Comparison of ENCODE assay signal across 1 cellular context in the genomic region with DNA sequence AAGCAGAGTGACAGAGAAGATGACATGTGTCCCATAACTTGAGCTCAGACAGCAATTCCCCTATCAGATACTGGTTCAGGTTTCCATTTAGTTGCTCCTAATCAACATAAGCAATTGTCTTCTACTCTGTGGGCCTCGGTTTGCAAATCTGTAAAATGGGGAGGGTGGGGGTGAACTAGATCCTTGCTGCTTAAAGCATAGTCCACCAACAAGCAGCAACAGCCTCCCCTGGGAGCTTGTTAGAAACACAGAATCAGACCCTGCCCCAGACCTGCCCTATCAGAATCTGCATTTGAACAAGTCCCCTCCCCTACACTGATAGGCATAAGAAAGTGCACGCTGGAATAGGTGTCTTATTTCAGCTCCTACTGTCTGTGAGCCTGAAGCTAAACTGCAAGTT.
TF ChIP-seq lines count a peak whose summit lies in the region.

No MANE protein-coding gene starts in this region.

TF ChIP-seq in IMR-90, 13 proteins besides CTCF, POLR2A, EP300 and RAD21 (continued from another document):
- no peak for TF ChIP-seq FOS (IDR thresholded peaks at IDR 0.05; ENCODE audit: low read depth, low read length)
TF ChIP-seq in IMR-90: peak in this region for 0.
